In genomic region chr19:2351591-2351990, GRCh38 we compare ENCODE assay signal across 1 cellular context.
TF ChIP-seq lines count a peak whose summit lies in the region.

No MANE protein-coding gene starts in this region.

TF ChIP-seq in WTC11, 78 proteins besides CTCF, POLR2A, EP300 and RAD21 (continued from another document):
- TF ChIP-seq ARID4B (CRISPR knock-in tag; IDR thresholded peaks at IDR 0.05; ENCODE audit: borderline replicate concordance) = no peak
- TF ChIP-seq, protein P1, sequence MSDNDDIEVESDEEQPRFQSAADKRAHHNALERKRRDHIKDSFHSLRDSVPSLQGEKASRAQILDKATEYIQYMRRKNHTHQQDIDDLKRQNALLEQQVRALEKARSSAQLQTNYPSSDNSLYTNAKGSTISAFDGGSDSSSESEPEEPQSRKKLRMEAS (CRISPR knock-in tag; IDR thresholded peaks at IDR 0.05) = no peak
